In the genomic region with DNA sequence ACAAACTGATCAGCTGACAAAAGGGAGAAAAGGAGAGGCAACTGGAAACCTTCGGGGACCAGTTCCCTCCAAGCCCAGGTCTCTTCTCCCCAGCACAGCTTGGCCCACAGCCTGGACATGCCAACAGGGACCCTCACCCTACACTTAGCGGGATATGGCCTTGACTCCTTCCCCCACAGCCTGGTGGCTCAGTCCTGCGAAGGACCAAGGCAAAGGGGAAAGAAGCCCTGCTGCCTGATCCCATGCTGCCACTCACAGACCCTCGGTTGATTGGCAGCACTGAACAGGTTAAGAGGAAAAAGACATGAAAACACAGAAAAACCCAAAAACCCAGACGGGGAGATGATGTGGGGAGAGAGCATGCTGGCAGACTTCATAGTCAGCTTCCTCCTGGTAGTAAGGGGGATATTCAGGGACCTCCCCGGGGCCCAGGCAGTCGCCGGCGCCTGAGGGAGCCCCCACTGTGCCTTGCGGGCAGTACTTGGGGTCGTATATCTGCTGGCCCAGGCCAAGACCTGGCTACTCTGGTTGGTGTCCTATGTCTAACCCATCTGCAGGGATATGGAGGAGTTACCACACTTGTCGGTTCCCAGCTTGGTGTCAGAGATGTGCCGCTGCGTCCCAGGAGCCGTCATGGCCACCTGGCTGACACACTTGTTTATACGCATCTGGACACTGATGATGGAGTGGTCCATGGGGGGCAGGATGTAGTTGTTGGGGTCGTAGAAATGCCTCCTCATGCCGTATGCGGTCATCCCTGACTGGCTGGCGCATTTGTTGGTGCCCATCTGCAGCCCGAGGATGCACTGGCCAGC, we compare ENCODE assay signal across 24 cellular contexts. TPM values are rescaled to one million over a fixed set of nuclear protein-coding genes. Genes with fewer than 3 reads are reported as not detected.
DNase-seq lines count a peak whose midpoint lies in the region; ATAC-seq and TF ChIP-seq lines count a peak whose summit lies in the region.
"Had no signal": no experiment of that assay in that cellular context is flagged by ENCODE, and none has a peak within 500 bp of the region (broad histone marks: within the 10 kb centered on the region; RNA-seq: fewer than 3 reads in every experiment).

No MANE protein-coding gene starts in this region.

- no peak overlapping the region for H3K27ac ChIP-seq in mesenchymal stem cell (ENCODE audit: low read length, poor library complexity, severe bottlenecking)
- H3K27ac ChIP-seq in sigmoid colon = no peak overlapping the region
- no peak overlapping the region for H3K27ac ChIP-seq in heart right ventricle

- H2AK5ac ChIP-seq in mesenchymal stem cell (ENCODE audit: low read length, severe bottlenecking) = peak overlapping the region; percentile 69

- H3K36me3 ChIP-seq in mesenchymal stem cell (ENCODE audit: control insufficient read depth in 1 of 2, insufficient read depth in 2 of 2, low read depth in 1 of 2, low read length in 2 of 2) (no peaks in the 10 kb centered on the region), sigmoid colon (no peaks in the 10 kb centered on the region), heart right ventricle (no peaks in the 10 kb centered on the region)
- H3K36me3 ChIP-seq: MG63 had no signal

- H3K36me3 Mint-ChIP-seq in activated naive CD8-positive, alpha-beta T cell treated with anti-CD3 and anti-CD28 coated beads, Interleukin-2, amount 10 ng/mL, durations not matched to agents 7 days and 5 days = no peaks in the 10 kb centered on the region
- no peaks in the 10 kb centered on the region for H3K36me3 Mint-ChIP-seq in activated naive CD8-positive, alpha-beta T cell treated with anti-CD3 and anti-CD28 coated beads for 36 hours
- H3K36me3 Mint-ChIP-seq: CD4-positive, CD25-positive, alpha-beta regulatory T cell had no signal

- H3K14ac ChIP-seq in mesenchymal stem cell (ENCODE audit: low read length in 2 of 2) = no peak overlapping the region

- no peak for ATAC-seq in activated naive CD8-positive, alpha-beta T cell treated with anti-CD3 and anti-CD28 coated beads, Interleukin-2, amount 10 ng/mL, durations not matched to agents 7 days and 5 days (ENCODE audit: low read depth)
- ATAC-seq in HG03139 (IDR thresholded peaks at IDR 0.05; ENCODE audit: unreplicated experiment) = no peak
- ATAC-seq in heart right ventricle = no peak
- ATAC-seq in HG03354 (IDR thresholded peaks at IDR 0.05; ENCODE audit: poor library complexity, severe bottlenecking, unreplicated experiment) = no peak
- ATAC-seq: PC-3 had no signal

- TF ChIP-seq CTCF in sigmoid colon (IDR thresholded peaks at IDR 0.05) = no peak
- no peak for TF ChIP-seq CTCF in heart right ventricle (IDR thresholded peaks at IDR 0.05)

- peaks cover 8% of the 10 kb centered on the region for H3K27me3 Mint-ChIP-seq in activated naive CD8-positive, alpha-beta T cell treated with anti-CD3 and anti-CD28 coated beads, Interleukin-2, amount 10 ng/mL, durations not matched to agents 7 days and 5 days
- H3K27me3 Mint-ChIP-seq in activated naive CD8-positive, alpha-beta T cell treated with anti-CD3 and anti-CD28 coated beads for 36 hours = no peaks in the 10 kb centered on the region

- H3K9me3 ChIP-seq in mesenchymal stem cell (ENCODE audit: control insufficient read depth, low read length) = no peaks in the 10 kb centered on the region
- no peaks in the 10 kb centered on the region for H3K9me3 ChIP-seq in sigmoid colon
- no peaks in the 10 kb centered on the region for H3K9me3 ChIP-seq in heart right ventricle
- H3K9me3 ChIP-seq: MG63, SK-N-SH had no signal

- no peak for TF ChIP-seq POLR2A in sigmoid colon (IDR thresholded peaks at IDR 0.05)

- H3K4me1 ChIP-seq in mesenchymal stem cell (ENCODE audit: control insufficient read depth, insufficient read depth, low read depth, low read length) = peaks cover 15% of the 10 kb centered on the region
- H3K4me1 ChIP-seq in sigmoid colon = no peaks in the 10 kb centered on the region
- H3K4me1 ChIP-seq in heart right ventricle = peaks cover 0 to 7% (median 0%) of the 10 kb centered on the region in 9 donors

- no peak overlapping the region for H4K8ac ChIP-seq in mesenchymal stem cell (ENCODE audit: low read length)

- H3K4ac ChIP-seq in mesenchymal stem cell (ENCODE audit: low read depth in 1 of 2, low read length in 2 of 2) = no peak overlapping the region

- no peak overlapping the region for H3K9ac ChIP-seq in mesenchymal stem cell (ENCODE audit: low read length)
- H3K9ac ChIP-seq: BLaER1, SK-N-SH had no signal

- H3K27ac Mint-ChIP-seq in activated naive CD8-positive, alpha-beta T cell treated with anti-CD3 and anti-CD28 coated beads, Interleukin-2, amount 10 ng/mL, durations not matched to agents 7 days and 5 days = peak overlapping the region; percentile 24
- H3K27ac Mint-ChIP-seq in activated naive CD8-positive, alpha-beta T cell treated with anti-CD3 and anti-CD28 coated beads for 36 hours = no peak overlapping the region
- H3K27ac Mint-ChIP-seq: HFFc6 had no signal

- no peak for DNase-seq in activated naive CD8-positive, alpha-beta T cell treated with anti-CD3 and anti-CD28 coated beads, Interleukin-2, amount 10 ng/mL, durations not matched to agents 7 days and 5 days
- no peak for DNase-seq in activated naive CD8-positive, alpha-beta T cell treated with anti-CD3 and anti-CD28 coated beads for 36 hours
- DNase-seq in HEK293T (ENCODE audit: extremely low spot score) = peak; percentile 4
- DNase-seq in mesenchymal stem cell = no peak
- DNase-seq in sigmoid colon = peak; percentile 53
- no peak for DNase-seq in heart right ventricle
- DNase-seq: CD4-positive, CD25-positive, alpha-beta regulatory T cell; DMS53; HFFc6; MG63; NCI-H1105 treated with DMSO at 0.1 percent for 48 hours; NCI-H2029 treated with DMSO at 0.1 percent for 48 hours; NCI-H446 treated with DMSO at 0.1 percent for 48 hours; NCI-H526; NCI-H82; NK-92 treated with Interleukin-12 subunit alpha and Interleukin-12 subunit beta, amount 100 ng/mL, for 24 hours; PC-3; SK-N-SH had no signal

- H3K23ac ChIP-seq in mesenchymal stem cell (ENCODE audit: low read length in 2 of 2) = no peak overlapping the region

- H3K4me2 ChIP-seq in mesenchymal stem cell (ENCODE audit: low read length, poor library complexity, severe bottlenecking) = no peak overlapping the region

- peaks cover 5% of the 10 kb centered on the region for H3K4me1 Mint-ChIP-seq in activated naive CD8-positive, alpha-beta T cell treated with anti-CD3 and anti-CD28 coated beads, Interleukin-2, amount 10 ng/mL, durations not matched to agents 7 days and 5 days
- H3K4me1 Mint-ChIP-seq in activated naive CD8-positive, alpha-beta T cell treated with anti-CD3 and anti-CD28 coated beads for 36 hours = peaks cover 2% of the 10 kb centered on the region

- H3K9me3 Mint-ChIP-seq in activated naive CD8-positive, alpha-beta T cell treated with anti-CD3 and anti-CD28 coated beads, Interleukin-2, amount 10 ng/mL, durations not matched to agents 7 days and 5 days = no peaks in the 10 kb centered on the region
- no peaks in the 10 kb centered on the region for H3K9me3 Mint-ChIP-seq in activated naive CD8-positive, alpha-beta T cell treated with anti-CD3 and anti-CD28 coated beads for 36 hours
- H3K9me3 Mint-ChIP-seq: CD4-positive, CD25-positive, alpha-beta regulatory T cell; HFFc6 had no signal

- no peak overlapping the region for H3K18ac ChIP-seq in mesenchymal stem cell (ENCODE audit: low read depth in 1 of 2, low read length in 2 of 2)

- H2BK5ac ChIP-seq in mesenchymal stem cell (ENCODE audit: low read depth, low read length, poor library complexity, severe bottlenecking) = peak overlapping the region; percentile 46

- no peak overlapping the region for H3K4me3 Mint-ChIP-seq in activated naive CD8-positive, alpha-beta T cell treated with anti-CD3 and anti-CD28 coated beads, Interleukin-2, amount 10 ng/mL, durations not matched to agents 7 days and 5 days
- no peak overlapping the region for H3K4me3 Mint-ChIP-seq in activated naive CD8-positive, alpha-beta T cell treated with anti-CD3 and anti-CD28 coated beads for 36 hours
- H3K4me3 Mint-ChIP-seq: CD4-positive, CD25-positive, alpha-beta regulatory T cell; HFFc6 had no signal

- CTCF ChIA-PET in HEK293T (lab: Yijun Ruan, JAX) = no interaction called here

- POLR2A ChIA-PET in activated naive CD8-positive, alpha-beta T cell treated with anti-CD3 and anti-CD28 coated beads, Interleukin-2, amount 10 ng/mL, durations not matched to agents 7 days and 5 days (lab: Charles Lee) = interaction anchor here (0.5 kb wide), 1 partner anchor 459 kb away, joined by 3 read pairs; no protein-coding TSS in a partner anchor
- POLR2A ChIA-PET in HEK293T (lab: Yijun Ruan, JAX) = no interaction called here

- H3K27me3 ChIP-seq in mesenchymal stem cell (ENCODE audit: control insufficient read depth in 1 of 2, insufficient read depth in 1 of 2, low read length in 2 of 2) (no peaks in the 10 kb centered on the region), sigmoid colon (peaks cover 0 to 11% (median 6%) of the 10 kb centered on the region in 3 donors), heart right ventricle (no peaks in the 10 kb centered on the region)
- H3K27me3 ChIP-seq: BLaER1, MG63 had no signal

- no peak overlapping the region for H4K91ac ChIP-seq in mesenchymal stem cell (ENCODE audit: low read length)

- WGBS in mesenchymal stem cell = 95% methylated on average over 21 of the region's 21 CpGs
- 93 to 95% methylated on average over 21 of the region's 21 CpGs for WGBS in sigmoid colon, 2 donors
- 95 to 96% methylated on average over 21 of the region's 21 CpGs for WGBS in heart right ventricle, 2 donors

- intact Hi-C loops in sigmoid colon (cut with DNase I) = no loop called here
- intact Hi-C loops in heart right ventricle (cut with DNase I) = no loop called here

- no peak for TF ChIP-seq EP300 in sigmoid colon (IDR thresholded peaks at IDR 0.05)

- no peaks in the 10 kb centered on the region for H3K79me1 ChIP-seq in mesenchymal stem cell (replicated peaks; ENCODE audit: low read length, poor library complexity, severe bottlenecking)

- H3K4me3 ChIP-seq in mesenchymal stem cell (ENCODE audit: insufficient read depth in 1 of 2, low read depth in 1 of 2, low read length in 2 of 2) (no peak overlapping the region), sigmoid colon (no peak overlapping the region), heart right ventricle (no peak overlapping the region)
- H3K4me3 ChIP-seq: BLaER1, MG63 had no signal

- no peak overlapping the region for H2BK12ac ChIP-seq in mesenchymal stem cell (ENCODE audit: low read length in 2 of 2)

- peak overlapping the region; percentile 6 for H2BK15ac ChIP-seq in mesenchymal stem cell (ENCODE audit: low read depth, poor library complexity, severe bottlenecking)

- no peak overlapping the region for H2BK120ac ChIP-seq in mesenchymal stem cell (ENCODE audit: low read depth, low read length)

- no peak overlapping the region for H2AFZ ChIP-seq in mesenchymal stem cell (ENCODE audit: low read depth, low read length)

TF ChIP-seq in HEK293T, 16 proteins besides CTCF, POLR2A, EP300 and RAD21 (continues in another document):
- TF ChIP-seq LEF1 (IDR thresholded peaks at IDR 0.05; ENCODE audit: borderline replicate concordance) = no peak

RNA-seq across cellular contexts. Expression of gene HORMAD2, which starts 34.2 kb away (rescaled TPM):
- total RNA-seq in activated naive CD8-positive, alpha-beta T cell treated with anti-CD3 and anti-CD28 coated beads, Interleukin-2, amount 10 ng/mL, durations not matched to agents 7 days and 5 days = under 1 TPM in 1 of 2 experiments, not detected in 1; 0.14 TPM
- total RNA-seq in activated naive CD8-positive, alpha-beta T cell treated with anti-CD3 and anti-CD28 coated beads for 36 hours = not detected
- not detected for polyA plus RNA-seq in mesenchymal stem cell (2013, experiment 1 of 2)
- polyA plus RNA-seq in mesenchymal stem cell (2013, experiment 2 of 2) = not detected
- total RNA-seq in sigmoid colon (not detected), heart right ventricle (not detected)
- polyA plus RNA-seq in sigmoid colon (not detected), heart right ventricle (not detected)
- total RNA-seq: CD4-positive, CD25-positive, alpha-beta regulatory T cell; HFFc6; HT-29; LHCN-M2; PC-3 had no signal
- polyA plus RNA-seq: AG04450; CD4-positive, CD25-positive, alpha-beta regulatory T cell; SK-N-SH had no signal

Comparison
In these comparisons a context has a peak if more than half of its experiments do, and no peak if none do; other contexts are left out.
1. DNase-seq: peak in HEK293T (single experiment) and sigmoid colon (single experiment); none in activated naive CD8-positive, alpha-beta T cell treated with anti-CD3 and anti-CD28 coated beads, Interleukin-2, amount 10 ng/mL, durations not matched to agents 7 days and 5 days (single experiment), activated naive CD8-positive, alpha-beta T cell treated with anti-CD3 and anti-CD28 coated beads for 36 hours (single experiment), mesenchymal stem cell (single experiment) and heart right ventricle (0 of 2).